In the genomic region with DNA sequence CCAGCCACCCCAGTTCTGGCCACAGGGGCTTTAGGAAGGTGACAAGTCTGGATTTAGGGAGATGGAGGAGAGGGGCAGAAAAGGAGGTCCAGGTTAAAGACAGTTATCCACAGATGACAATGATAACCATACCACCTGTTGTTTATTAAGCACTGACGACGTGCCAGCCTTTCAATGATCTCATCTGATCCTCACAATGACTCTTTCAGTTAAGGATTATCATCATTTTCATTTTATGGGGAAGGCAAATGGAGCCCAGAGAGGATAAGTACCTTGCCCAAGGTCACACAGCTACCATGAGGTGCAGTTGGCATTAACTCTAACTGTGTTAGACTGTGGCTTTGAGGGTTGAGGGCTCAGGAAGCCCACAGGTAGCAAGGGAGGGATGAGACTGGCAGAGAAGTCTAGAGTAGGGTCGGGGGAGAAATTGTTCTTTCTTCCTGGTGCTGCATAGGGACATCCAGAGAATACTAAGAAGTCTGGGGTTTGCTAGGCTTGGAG, we compare ENCODE assay signal across 8 cellular contexts. TPM values are rescaled to one million over a fixed set of nuclear protein-coding genes. Genes with fewer than 3 reads are reported as not detected.
DNase-seq lines count a peak whose midpoint lies in the region; ATAC-seq, FAIRE-seq and TF ChIP-seq lines count a peak whose summit lies in the region.

No MANE protein-coding gene starts in this region.

- DNase-seq in T-helper 1 cell (no peak), stomach (no peak), H54 (ENCODE audit: insufficient read length, low spot score) (no peak), lower leg skin (ENCODE audit: low spot score in 2 of 2) (no peak)
- DNase-seq in activated CD4-positive, alpha-beta memory T cell treated with anti-CD3 and anti-CD28 coated beads, Interleukin-2, amount 10 ng/mL, durations not matched to agents 7 days and 5 days = no peak

- peak overlapping the region; percentile 93 for H3K27ac Mint-ChIP-seq in T-helper 1 cell treated with Interleukin-12 subunit alpha and Interleukin-12 subunit beta and Interleukin-4 antibody, amounts not matched to agents 30 μg/mL and 1 μg/mL, for 36 hours
- H3K27ac Mint-ChIP-seq in activated CD4-positive, alpha-beta memory T cell treated with anti-CD3 and anti-CD28 coated beads, Interleukin-2, amount 10 ng/mL, durations not matched to agents 7 days and 5 days = peak overlapping the region; percentile 96

- peaks cover 29% of the 10 kb centered on the region for H3K4me1 Mint-ChIP-seq in T-helper 1 cell treated with Interleukin-12 subunit alpha and Interleukin-12 subunit beta and Interleukin-4 antibody, amounts not matched to agents 30 μg/mL and 1 μg/mL, for 36 hours (ENCODE audit: low read depth)
- peaks cover 50% of the 10 kb centered on the region for H3K4me1 Mint-ChIP-seq in activated CD4-positive, alpha-beta memory T cell treated with anti-CD3 and anti-CD28 coated beads, Interleukin-2, amount 10 ng/mL, durations not matched to agents 7 days and 5 days

- CTCF ChIA-PET in activated CD4-positive, alpha-beta memory T cell treated with anti-CD3 and anti-CD28 coated beads, Interleukin-2, amount 10 ng/mL, durations not matched to agents 7 days and 5 days (lab: Charles Lee) = interaction anchor here (1.1 to 1.8 kb wide), 2 partner anchors 20 to 21 kb away, joined by 3 to 6 read pairs; no protein-coding TSS in a partner anchor

- no peaks in the 10 kb centered on the region for H3K27me3 ChIP-seq in gastroesophageal sphincter
- no peaks in the 10 kb centered on the region for H3K27me3 ChIP-seq in stomach

- no peaks in the 10 kb centered on the region for H3K9me3 ChIP-seq in gastroesophageal sphincter
- H3K9me3 ChIP-seq in stomach = no peaks in the 10 kb centered on the region

- WGBS in gastroesophageal sphincter (ENCODE audit: low coverage in 1 of 2), 2 donors = 56 to 67% methylated on average over 1 to 2 of the region's 3 CpGs
- WGBS in stomach, 5 donors = 59 to 82% (median 74%) methylated on average over 3 of the region's 3 CpGs
- WGBS in lower leg skin, 2 donors = 70 to 85% methylated on average over 3 of the region's 3 CpGs

- no peaks in the 10 kb centered on the region for H3K36me3 ChIP-seq in gastroesophageal sphincter
- H3K36me3 ChIP-seq in stomach = no peaks in the 10 kb centered on the region

- intact Hi-C loops in stomach (cut with DNase I; ENCODE audit: low total_unique reads) = no loop called here
- intact Hi-C loops in lower leg skin (cut with DNase I; ENCODE audit: low total_unique reads) = no loop called here

- no peak for TF ChIP-seq EP300 in gastroesophageal sphincter (IDR thresholded peaks at IDR 0.05)
- no peak for TF ChIP-seq EP300 in stomach (IDR thresholded peaks at IDR 0.05)

- ATAC-seq in gastroesophageal sphincter (no peak), esophagus mucosa (no peak)

- POLR2A ChIA-PET in activated CD4-positive, alpha-beta memory T cell treated with anti-CD3 and anti-CD28 coated beads, Interleukin-2, amount 10 ng/mL, durations not matched to agents 7 days and 5 days (lab: Charles Lee) = interaction anchor here (0.8 to 10.2 kb wide), 13 partner anchors 10 to 328 kb away, joined by 3 to 82 read pairs (median 6); partner anchors contain the start of genes CAMLG, CDKN2AIPNL, JADE2 and SKP1

- FAIRE-seq in H54 (lab: Jason Lieb, UNC) = no peak

- TF ChIP-seq POLR2A in gastroesophageal sphincter (IDR thresholded peaks at IDR 0.05) (no peak), stomach (IDR thresholded peaks at IDR 0.05) (no peak), H54 (IDR thresholded peaks at IDR 0.05; ENCODE audit: low read depth, low read length) (no peak), lower leg skin (IDR thresholded peaks at IDR 0.05) (no peak)

- peak overlapping the region; percentile 65 for H3K4me3 Mint-ChIP-seq in T-helper 1 cell treated with Interleukin-12 subunit alpha and Interleukin-12 subunit beta and Interleukin-4 antibody, amounts not matched to agents 30 μg/mL and 1 μg/mL, for 36 hours
- H3K4me3 Mint-ChIP-seq in activated CD4-positive, alpha-beta memory T cell treated with anti-CD3 and anti-CD28 coated beads, Interleukin-2, amount 10 ng/mL, durations not matched to agents 7 days and 5 days = peak overlapping the region; percentile 43

- H3K27ac ChIP-seq in gastroesophageal sphincter = peak overlapping the region; percentile 39 to 84 (median 71)
- H3K27ac ChIP-seq in stomach = peak overlapping the region; percentile 56 to 87 (median 80)

- no peaks in the 10 kb centered on the region for H3K36me3 Mint-ChIP-seq in T-helper 1 cell treated with Interleukin-12 subunit alpha and Interleukin-12 subunit beta and Interleukin-4 antibody, amounts not matched to agents 30 μg/mL and 1 μg/mL, for 36 hours (ENCODE audit: low read depth)
- no peaks in the 10 kb centered on the region for H3K36me3 Mint-ChIP-seq in activated CD4-positive, alpha-beta memory T cell treated with anti-CD3 and anti-CD28 coated beads, Interleukin-2, amount 10 ng/mL, durations not matched to agents 7 days and 5 days (ENCODE audit: low read depth)

- no peak for TF ChIP-seq CTCF in gastroesophageal sphincter (IDR thresholded peaks at IDR 0.05)
- TF ChIP-seq CTCF in stomach (IDR thresholded peaks at IDR 0.05) = no peak
- no peak for TF ChIP-seq CTCF in lower leg skin (IDR thresholded peaks at IDR 0.05)

- peaks cover 0 to 34% (median 21%) of the 10 kb centered on the region in 3 donors for H3K4me1 ChIP-seq in gastroesophageal sphincter
- H3K4me1 ChIP-seq in stomach = peaks cover 33 to 55% (median 37%) of the 10 kb centered on the region in 4 donors

- H3K4me3 ChIP-seq in gastroesophageal sphincter (no peak overlapping the region), stomach (no peak overlapping the region), lower leg skin (ENCODE audit: low read depth, poor library complexity, severe bottlenecking) (no peak overlapping the region)

- H3K27me3 Mint-ChIP-seq in T-helper 1 cell treated with Interleukin-12 subunit alpha and Interleukin-12 subunit beta and Interleukin-4 antibody, amounts not matched to agents 30 μg/mL and 1 μg/mL, for 36 hours (ENCODE audit: low read depth) = no peaks in the 10 kb centered on the region
- no peaks in the 10 kb centered on the region for H3K27me3 Mint-ChIP-seq in activated CD4-positive, alpha-beta memory T cell treated with anti-CD3 and anti-CD28 coated beads, Interleukin-2, amount 10 ng/mL, durations not matched to agents 7 days and 5 days

- no peaks in the 10 kb centered on the region for H3K9me3 Mint-ChIP-seq in T-helper 1 cell treated with Interleukin-12 subunit alpha and Interleukin-12 subunit beta and Interleukin-4 antibody, amounts not matched to agents 30 μg/mL and 1 μg/mL, for 36 hours
- H3K9me3 Mint-ChIP-seq in activated CD4-positive, alpha-beta memory T cell treated with anti-CD3 and anti-CD28 coated beads, Interleukin-2, amount 10 ng/mL, durations not matched to agents 7 days and 5 days = no peaks in the 10 kb centered on the region

RNA-seq across cellular contexts. Expression of gene JADE2, which starts 21.5 kb away (rescaled TPM):
- 10 to 100 TPM; 72.7 to 73.5 TPM for total RNA-seq in activated CD4-positive, alpha-beta memory T cell treated with anti-CD3 and anti-CD28 coated beads, Interleukin-2, amount 10 ng/mL, durations not matched to agents 7 days and 5 days
- 100 to 1,000 TPM in 2 of 4 donors, 10 to 100 TPM in 2; 46.0 to 113 (median 89.2) TPM for total RNA-seq in gastroesophageal sphincter
- 100 to 1,000 TPM in 1 of 5 donors, 10 to 100 TPM in 4; 16.7 to 109 (median 47.3) TPM for total RNA-seq in stomach
- 10 to 100 TPM in 1 of 3 donors, 1 to 10 TPM in 2; 6.2 to 13.0 (median 6.6) TPM for polyA plus RNA-seq in stomach
- total RNA-seq in lower leg skin = 10 to 100 TPM; 35.5 to 68.1 (median 59.0) TPM
- 12.9 TPM for total RNA-seq in esophagus mucosa
